Comparison of ENCODE assay signal across 1 cellular context in the genomic region with DNA sequence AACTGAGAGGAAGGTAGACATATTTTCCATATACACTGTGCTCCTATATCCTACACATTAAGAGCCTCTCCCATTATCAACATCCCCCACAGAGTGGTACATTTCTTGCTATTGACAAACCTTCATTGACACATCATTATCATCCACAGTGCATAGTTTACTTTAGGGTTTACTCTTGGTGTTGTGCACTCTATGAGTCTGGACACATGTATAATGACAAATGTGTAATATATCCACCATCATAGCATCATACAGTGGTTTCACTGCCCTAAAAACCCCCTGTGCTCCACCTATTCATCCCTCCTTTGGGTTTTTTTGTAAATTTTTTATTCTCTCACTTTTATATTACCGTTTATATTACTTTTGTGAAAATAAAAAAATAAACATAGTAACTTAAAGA.
TF ChIP-seq lines count a peak whose summit lies in the region.

No MANE protein-coding gene starts in this region.

TF ChIP-seq in GM12878, 131 proteins besides CTCF, POLR2A, EP300 and RAD21 (continued from another document):
- TF ChIP-seq PBX3 (IDR thresholded peaks at IDR 0.05; ENCODE audit: insufficient replicate concordance, low read depth, low read length) (no peak), HDGF (IDR thresholded peaks at IDR 0.05) (no peak), NR2C2 (IDR thresholded peaks at IDR 0.05; ENCODE audit: borderline replicate concordance, control insufficient read depth, insufficient read length, low read depth) (no peak), IKZF1 (conservative IDR thresholded peaks at IDR 0.05) (no peak), MTA2 (IDR thresholded peaks at IDR 0.05; ENCODE audit: low read depth) (no peak), CEBPZ (IDR thresholded peaks at IDR 0.05; ENCODE audit: low read depth, low read length) (no peak), ZNF24 (IDR thresholded peaks at IDR 0.05) (no peak), SMARCA5 (IDR thresholded peaks at IDR 0.05) (no peak)
- TF ChIP-seq, protein P1, sequence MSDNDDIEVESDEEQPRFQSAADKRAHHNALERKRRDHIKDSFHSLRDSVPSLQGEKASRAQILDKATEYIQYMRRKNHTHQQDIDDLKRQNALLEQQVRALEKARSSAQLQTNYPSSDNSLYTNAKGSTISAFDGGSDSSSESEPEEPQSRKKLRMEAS (IDR thresholded peaks at IDR 0.05; ENCODE audit: low read depth, low read length), result no peak
- TF ChIP-seq, protein P2, sequence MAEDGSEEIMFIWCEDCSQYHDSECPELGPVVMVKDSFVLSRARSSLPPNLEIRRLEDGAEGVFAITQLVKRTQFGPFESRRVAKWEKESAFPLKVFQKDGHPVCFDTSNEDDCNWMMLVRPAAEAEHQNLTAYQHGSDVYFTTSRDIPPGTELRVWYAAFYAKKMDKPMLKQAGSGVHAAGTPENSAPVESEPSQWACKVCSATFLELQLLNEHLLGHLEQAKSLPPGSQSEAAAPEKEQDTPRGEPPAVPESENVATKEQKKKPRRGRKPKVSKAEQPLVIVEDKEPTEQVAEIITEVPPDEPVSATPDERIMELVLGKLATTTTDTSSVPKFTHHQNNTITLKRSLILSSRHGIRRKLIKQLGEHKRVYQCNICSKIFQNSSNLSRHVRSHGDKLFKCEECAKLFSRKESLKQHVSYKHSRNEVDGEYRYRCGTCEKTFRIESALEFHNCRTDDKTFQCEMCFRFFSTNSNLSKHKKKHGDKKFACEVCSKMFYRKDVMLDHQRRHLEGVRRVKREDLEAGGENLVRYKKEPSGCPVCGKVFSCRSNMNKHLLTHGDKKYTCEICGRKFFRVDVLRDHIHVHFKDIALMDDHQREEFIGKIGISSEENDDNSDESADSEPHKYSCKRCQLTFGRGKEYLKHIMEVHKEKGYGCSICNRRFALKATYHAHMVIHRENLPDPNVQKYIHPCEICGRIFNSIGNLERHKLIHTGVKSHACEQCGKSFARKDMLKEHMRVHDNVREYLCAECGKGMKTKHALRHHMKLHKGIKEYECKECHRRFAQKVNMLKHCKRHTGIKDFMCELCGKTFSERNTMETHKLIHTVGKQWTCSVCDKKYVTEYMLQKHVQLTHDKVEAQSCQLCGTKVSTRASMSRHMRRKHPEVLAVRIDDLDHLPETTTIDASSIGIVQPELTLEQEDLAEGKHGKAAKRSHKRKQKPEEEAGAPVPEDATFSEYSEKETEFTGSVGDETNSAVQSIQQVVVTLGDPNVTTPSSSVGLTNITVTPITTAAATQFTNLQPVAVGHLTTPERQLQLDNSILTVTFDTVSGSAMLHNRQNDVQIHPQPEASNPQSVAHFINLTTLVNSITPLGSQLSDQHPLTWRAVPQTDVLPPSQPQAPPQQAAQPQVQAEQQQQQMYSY (CRISPR knock-in tag; IDR thresholded peaks at IDR 0.05), result no peak
